Comparison of ENCODE assay signal across 9 cellular contexts in genomic region chr3:53350652-53351051, GRCh38. TPM values are rescaled to one million over a fixed set of nuclear protein-coding genes. Genes with fewer than 3 reads are reported as not detected.
DNase-seq lines count a peak whose midpoint lies in the region; TF ChIP-seq lines count a peak whose summit lies in the region.
"Had no signal": no experiment of that assay in that cellular context is flagged by ENCODE, and none has a peak within 500 bp of the region (broad histone marks: within the 10 kb centered on the region; RNA-seq: fewer than 3 reads in every experiment).

No MANE protein-coding gene starts in this region.

- no TSS peak for BruUV-seq in mammary epithelial cell (replicated peaks; lab: Mats Ljungman, UMichigan)

- in situ Hi-C loops in mammary epithelial cell (cut with MboI; ENCODE audit: low sequenced_read_pairs in 2 of 2), result no loop called here

- H3K4me2 ChIP-seq in mammary epithelial cell (ENCODE audit: insufficient read depth, low read depth, low read length), result no peak overlapping the region

- TF ChIP-seq POLR2A in NB4 (IDR thresholded peaks at IDR 0.05; ENCODE audit: extremely low read depth, insufficient read length) (no peak), suprapubic skin (IDR thresholded peaks at IDR 0.05) (no peak)

- no peaks in the 10 kb centered on the region for H3K9me3 ChIP-seq in mammary epithelial cell (replicated peaks; ENCODE audit: insufficient read depth, low read length)
- no peaks in the 10 kb centered on the region for H3K9me3 ChIP-seq in suprapubic skin
- H3K9me3 ChIP-seq: BLaER1 treated with 17β-estradiol and CSF1 and Interleukin-3, amounts not matched to agents 10 nM and 100 nM had no signal

- peak overlapping the region; percentile 15 for H2AFZ ChIP-seq in mammary epithelial cell (ENCODE audit: low read depth, low read length)

- CTCF ChIA-PET in mammary epithelial cell (lab: Charles Lee; ENCODE audit: low non-redundant PET), result interaction anchor here (0.6 kb wide), 1 partner anchor 143 kb away, joined by 3 read pairs; the partner anchor contains the start of gene CACNA1D

- H3K27ac ChIP-seq in mammary epithelial cell (ENCODE audit: insufficient read depth, low read depth, low read length) (no peak overlapping the region), suprapubic skin (no peak overlapping the region)

- H3K9ac ChIP-seq in mammary epithelial cell (ENCODE audit: insufficient read depth, low read length), result no peak overlapping the region

- H3K36me3 ChIP-seq in mammary epithelial cell (ENCODE audit: insufficient read depth, low read length) (no peaks in the 10 kb centered on the region), suprapubic skin (no peaks in the 10 kb centered on the region)
- H3K36me3 ChIP-seq: BLaER1 treated with 17β-estradiol and CSF1 and Interleukin-3, amounts not matched to agents 10 nM and 100 nM had no signal

- H3K27me3 ChIP-seq in mammary epithelial cell (ENCODE audit: insufficient read depth, low read length) (no peaks in the 10 kb centered on the region), suprapubic skin (no peaks in the 10 kb centered on the region)
- H3K27me3 ChIP-seq: BLaER1 treated with 17β-estradiol and CSF1 and Interleukin-3, amounts not matched to agents 10 nM and 100 nM had no signal

- H3K4me1 ChIP-seq in mammary epithelial cell (ENCODE audit: insufficient read depth, low read length) (peaks cover 7% of the 10 kb centered on the region), suprapubic skin (peaks cover 17% of the 10 kb centered on the region)

- intact Hi-C loops in mammary epithelial cell (cut with micrococcal nuclease), result loop anchor here (1.0 to 5.0 kb wide), 3 partner anchors 130 to 216 kb away; no protein-coding TSS in a partner anchor

- H3K4me3 ChIP-seq in NB4 (ENCODE audit: low read depth, low read length), result no peak overlapping the region
- H3K4me3 ChIP-seq in mammary epithelial cell (replicated peaks in 1 of 3; ENCODE audit: insufficient read depth in 1 of 3, low read depth in 2 of 3, low read length in 3 of 3), result no peak overlapping the region
- H3K4me3 ChIP-seq in suprapubic skin, result no peak overlapping the region
- H3K4me3 ChIP-seq: BLaER1 treated with 17β-estradiol and CSF1 and Interleukin-3, amounts not matched to agents 10 nM and 100 nM had no signal

- dilution Hi-C loops in mammary epithelial cell (cut with HindIII; ENCODE audit: low sequenced_read_pairs), result no loop called here

- TF ChIP-seq CTCF in NB4 (IDR thresholded peaks at IDR 0.05; ENCODE audit: low read depth, low read length) (peak; percentile 31), mammary epithelial cell (conservative IDR thresholded peaks at IDR 0.05 in 1 of 2, IDR thresholded peaks at IDR 0.05 in 1 of 2; ENCODE audit: extremely low read depth in 1 of 2, insufficient read depth in 1 of 2, low read depth in 1 of 2, low read length in 2 of 2) (peak; percentile 16 to 55), suprapubic skin (IDR thresholded peaks at IDR 0.05) (no peak)

- H4K20me1 ChIP-seq in mammary epithelial cell (ENCODE audit: insufficient read depth, low read length), result no peaks in the 10 kb centered on the region

- DNase-seq in NCI-H526 (lab: John Stamatoyannopoulos, UW) (peak; percentile 28), NCI-H526 treated with DMSO at 0.1 percent for 48 hours (lab: John Stamatoyannopoulos, UW) (no peak), NB4 (ENCODE audit: low read depth) (peak; percentile 92), mammary epithelial cell (no peak), pons (ENCODE audit: low spot score) (peak; percentile 47), GM19240 (ENCODE audit: insufficient read length, low spot score) (no peak), suprapubic skin (ENCODE audit: low spot score in 2 of 2) (no peak), D341Med (ENCODE audit: low spot score) (no peak)

- peaks cover 17% of the 10 kb centered on the region for H3K79me2 ChIP-seq in mammary epithelial cell (ENCODE audit: insufficient read depth, low read length)

- no peak for TF ChIP-seq EP300 in suprapubic skin (IDR thresholded peaks at IDR 0.05)

- WGBS in mammary epithelial cell (ENCODE audit: low coverage, missing lambda C conversion rate), result 26% methylated on average over 3 of the region's 3 CpGs
- WGBS in suprapubic skin, result 24% methylated on average over 3 of the region's 3 CpGs

RNA-seq across cellular contexts. Expression of gene DCP1A, which starts 3.3 kb away (rescaled TPM):
- 10 to 100 TPM; 15.6 to 15.8 TPM for total RNA-seq in mammary epithelial cell
- 14.1 TPM for polyA plus RNA-seq in mammary epithelial cell
- 16.7 TPM for polyA minus RNA-seq in mammary epithelial cell
- total RNA-seq in suprapubic skin, result 10 to 100 TPM; 18.0 to 30.1 (median 22.8) TPM

Comparison
In these comparisons a context has a peak if more than half of its experiments do, and no peak if none do; other contexts are left out.
1. DNase-seq: peak in NCI-H526 (2 of 2), NB4 (single experiment) and pons (single experiment); none in NCI-H526 treated with DMSO at 0.1 percent for 48 hours (single experiment), mammary epithelial cell (single experiment), GM19240 (single experiment), suprapubic skin (0 of 2) and D341Med (single experiment).
2. CTCF ChIP-seq: peak in NB4 (single experiment) and mammary epithelial cell (2 of 2); none in suprapubic skin (0 of 2).